Comparison of ENCODE assay signal across 1 cellular context in the genomic region with DNA sequence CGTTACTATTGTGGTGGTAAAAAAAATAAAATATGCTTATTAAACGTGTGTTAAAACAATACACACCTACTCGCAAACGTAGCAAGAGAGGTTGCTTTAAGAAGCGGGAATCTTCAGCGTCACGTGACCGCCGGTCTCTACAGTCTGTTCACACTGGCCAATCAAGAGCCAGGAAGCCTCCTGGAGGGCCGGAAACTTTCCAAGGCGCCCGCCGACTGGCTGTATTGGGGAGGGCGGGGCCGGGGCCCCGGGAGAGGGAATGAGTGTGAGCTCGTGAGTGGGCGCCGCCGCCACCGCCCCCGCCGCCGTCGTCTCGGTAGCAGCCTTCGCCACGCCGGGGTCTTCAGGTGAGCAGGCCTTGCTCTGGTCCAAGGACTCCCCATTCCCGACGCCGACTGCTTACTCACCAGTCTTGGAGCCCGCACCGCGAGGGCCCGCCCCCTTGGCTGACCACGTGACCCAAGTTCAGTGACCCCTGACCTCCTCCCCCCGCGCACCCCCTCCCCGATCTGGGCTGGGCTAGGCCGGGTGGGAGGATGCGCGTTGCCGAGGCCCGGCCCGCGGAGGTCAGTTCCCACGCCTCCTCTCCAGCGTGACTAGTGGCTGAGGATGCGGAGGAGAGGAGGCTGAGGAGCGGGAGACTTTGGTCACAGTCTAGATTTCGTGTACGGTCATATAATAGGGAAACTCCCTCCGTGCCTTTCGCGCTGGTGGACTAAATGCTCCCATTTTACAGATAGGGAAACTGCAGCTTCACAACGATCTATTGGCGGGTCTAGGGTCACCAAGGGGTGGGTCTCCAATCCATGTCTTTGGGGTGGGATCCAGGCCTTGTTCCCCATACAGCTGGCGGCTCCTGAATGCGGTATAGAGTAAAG.
TF ChIP-seq lines count a peak whose summit lies in the region.

A gene with protein sequence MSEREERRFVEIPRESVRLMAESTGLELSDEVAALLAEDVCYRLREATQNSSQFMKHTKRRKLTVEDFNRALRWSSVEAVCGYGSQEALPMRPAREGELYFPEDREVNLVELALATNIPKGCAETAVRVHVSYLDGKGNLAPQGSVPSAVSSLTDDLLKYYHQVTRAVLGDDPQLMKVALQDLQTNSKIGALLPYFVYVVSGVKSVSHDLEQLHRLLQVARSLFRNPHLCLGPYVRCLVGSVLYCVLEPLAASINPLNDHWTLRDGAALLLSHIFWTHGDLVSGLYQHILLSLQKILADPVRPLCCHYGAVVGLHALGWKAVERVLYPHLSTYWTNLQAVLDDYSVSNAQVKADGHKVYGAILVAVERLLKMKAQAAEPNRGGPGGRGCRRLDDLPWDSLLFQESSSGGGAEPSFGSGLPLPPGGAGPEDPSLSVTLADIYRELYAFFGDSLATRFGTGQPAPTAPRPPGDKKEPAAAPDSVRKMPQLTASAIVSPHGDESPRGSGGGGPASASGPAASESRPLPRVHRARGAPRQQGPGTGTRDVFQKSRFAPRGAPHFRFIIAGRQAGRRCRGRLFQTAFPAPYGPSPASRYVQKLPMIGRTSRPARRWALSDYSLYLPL (plus strand): TSS at position 253 of the 878 bp plus-strand sequence. CDS start 4,388 bp downstream, outside the sequence.

TF ChIP-seq in HepG2, 621 proteins besides CTCF, POLR2A, EP300 and RAD21 (continued from another document and continues in another):
- TF ChIP-seq, protein P1, sequence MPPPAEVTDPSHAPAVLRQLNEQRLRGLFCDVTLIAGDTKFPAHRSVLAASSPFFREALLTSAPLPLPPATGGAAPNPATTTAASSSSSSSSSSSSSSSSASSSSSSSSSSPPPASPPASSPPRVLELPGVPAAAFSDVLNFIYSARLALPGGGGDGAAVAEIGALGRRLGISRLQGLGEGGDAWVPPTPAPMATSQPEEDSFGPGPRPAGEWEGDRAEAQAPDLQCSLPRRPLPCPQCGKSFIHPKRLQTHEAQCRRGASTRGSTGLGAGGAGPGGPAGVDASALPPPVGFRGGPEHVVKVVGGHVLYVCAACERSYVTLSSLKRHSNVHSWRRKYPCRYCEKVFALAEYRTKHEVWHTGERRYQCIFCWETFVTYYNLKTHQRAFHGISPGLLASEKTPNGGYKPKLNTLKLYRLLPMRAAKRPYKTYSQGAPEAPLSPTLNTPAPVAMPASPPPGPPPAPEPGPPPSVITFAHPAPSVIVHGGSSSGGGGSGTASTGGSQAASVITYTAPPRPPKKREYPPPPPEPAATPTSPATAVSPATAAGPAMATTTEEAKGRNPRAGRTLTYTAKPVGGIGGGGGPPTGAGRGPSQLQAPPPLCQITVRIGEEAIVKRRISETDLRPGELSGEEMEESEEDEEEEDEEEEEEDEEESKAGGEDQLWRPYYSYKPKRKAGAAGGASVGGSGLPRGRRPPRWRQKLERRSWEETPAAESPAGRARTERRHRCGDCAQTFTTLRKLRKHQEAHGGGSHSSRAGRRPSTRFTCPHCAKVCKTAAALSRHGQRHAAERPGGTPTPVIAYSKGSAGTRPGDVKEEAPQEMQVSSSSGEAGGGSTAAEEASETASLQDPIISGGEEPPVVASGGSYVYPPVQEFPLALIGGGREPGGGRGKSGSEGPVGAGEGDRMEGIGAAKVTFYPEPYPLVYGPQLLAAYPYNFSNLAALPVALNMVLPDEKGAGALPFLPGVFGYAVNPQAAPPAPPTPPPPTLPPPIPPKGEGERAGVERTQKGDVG (CRISPR knock-in tag; IDR thresholded peaks at IDR 0.05; ENCODE audit: borderline replicate concordance): no peak
- TF ChIP-seq CENPT (CRISPR knock-in tag; IDR thresholded peaks at IDR 0.05; ENCODE audit: low read depth): no peak
- no peak for TF ChIP-seq FOXC1 (CRISPR knock-in tag; IDR thresholded peaks at IDR 0.05; ENCODE audit: borderline replicate concordance)
- TF ChIP-seq, protein P2, sequence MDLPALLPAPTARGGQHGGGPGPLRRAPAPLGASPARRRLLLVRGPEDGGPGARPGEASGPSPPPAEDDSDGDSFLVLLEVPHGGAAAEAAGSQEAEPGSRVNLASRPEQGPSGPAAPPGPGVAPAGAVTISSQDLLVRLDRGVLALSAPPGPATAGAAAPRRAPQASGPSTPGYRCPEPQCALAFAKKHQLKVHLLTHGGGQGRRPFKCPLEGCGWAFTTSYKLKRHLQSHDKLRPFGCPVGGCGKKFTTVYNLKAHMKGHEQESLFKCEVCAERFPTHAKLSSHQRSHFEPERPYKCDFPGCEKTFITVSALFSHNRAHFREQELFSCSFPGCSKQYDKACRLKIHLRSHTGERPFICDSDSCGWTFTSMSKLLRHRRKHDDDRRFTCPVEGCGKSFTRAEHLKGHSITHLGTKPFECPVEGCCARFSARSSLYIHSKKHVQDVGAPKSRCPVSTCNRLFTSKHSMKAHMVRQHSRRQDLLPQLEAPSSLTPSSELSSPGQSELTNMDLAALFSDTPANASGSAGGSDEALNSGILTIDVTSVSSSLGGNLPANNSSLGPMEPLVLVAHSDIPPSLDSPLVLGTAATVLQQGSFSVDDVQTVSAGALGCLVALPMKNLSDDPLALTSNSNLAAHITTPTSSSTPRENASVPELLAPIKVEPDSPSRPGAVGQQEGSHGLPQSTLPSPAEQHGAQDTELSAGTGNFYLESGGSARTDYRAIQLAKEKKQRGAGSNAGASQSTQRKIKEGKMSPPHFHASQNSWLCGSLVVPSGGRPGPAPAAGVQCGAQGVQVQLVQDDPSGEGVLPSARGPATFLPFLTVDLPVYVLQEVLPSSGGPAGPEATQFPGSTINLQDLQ (CRISPR knock-in tag; IDR thresholded peaks at IDR 0.05): no peak
- TF ChIP-seq DR1 (CRISPR knock-in tag; IDR thresholded peaks at IDR 0.05): no peak; the same call in 1 of the 2 replicates
- TF ChIP-seq, protein P3, sequence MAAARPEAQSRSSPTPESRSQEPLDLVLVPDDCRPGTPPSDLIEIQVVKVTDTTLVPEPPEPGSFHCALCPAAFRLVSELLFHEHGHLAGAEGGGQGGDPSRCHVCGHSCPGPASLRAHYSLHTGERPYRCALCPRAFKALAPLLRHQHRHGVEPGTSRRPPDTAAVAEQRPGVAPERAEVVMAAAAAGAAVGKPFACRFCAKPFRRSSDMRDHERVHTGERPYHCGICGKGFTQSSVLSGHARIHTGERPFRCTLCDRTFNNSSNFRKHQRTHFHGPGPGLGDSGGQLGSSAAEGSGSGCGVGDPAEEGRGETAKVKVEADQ (CRISPR knock-in tag; IDR thresholded peaks at IDR 0.05; ENCODE audit: borderline replicate concordance): no peak; the same call in 1 of the 2 replicates
- no peak for TF ChIP-seq ZNF234 (CRISPR knock-in tag; conservative IDR thresholded peaks at IDR 0.05)
- TF ChIP-seq, protein P4, sequence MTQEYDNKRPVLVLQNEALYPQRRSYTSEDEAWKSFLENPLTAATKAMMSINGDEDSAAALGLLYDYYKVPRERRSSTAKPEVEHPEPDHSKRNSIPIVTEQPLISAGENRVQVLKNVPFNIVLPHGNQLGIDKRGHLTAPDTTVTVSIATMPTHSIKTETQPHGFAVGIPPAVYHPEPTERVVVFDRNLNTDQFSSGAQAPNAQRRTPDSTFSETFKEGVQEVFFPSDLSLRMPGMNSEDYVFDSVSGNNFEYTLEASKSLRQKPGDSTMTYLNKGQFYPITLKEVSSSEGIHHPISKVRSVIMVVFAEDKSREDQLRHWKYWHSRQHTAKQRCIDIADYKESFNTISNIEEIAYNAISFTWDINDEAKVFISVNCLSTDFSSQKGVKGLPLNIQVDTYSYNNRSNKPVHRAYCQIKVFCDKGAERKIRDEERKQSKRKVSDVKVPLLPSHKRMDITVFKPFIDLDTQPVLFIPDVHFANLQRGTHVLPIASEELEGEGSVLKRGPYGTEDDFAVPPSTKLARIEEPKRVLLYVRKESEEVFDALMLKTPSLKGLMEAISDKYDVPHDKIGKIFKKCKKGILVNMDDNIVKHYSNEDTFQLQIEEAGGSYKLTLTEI (CRISPR knock-in tag; conservative IDR thresholded peaks at IDR 0.05): no peak
- no peak for TF ChIP-seq ZNF737 (CRISPR knock-in tag; IDR thresholded peaks at IDR 0.05; ENCODE audit: borderline replicate concordance)
- TF ChIP-seq ZNF678 (CRISPR knock-in tag; IDR thresholded peaks at IDR 0.05): no peak
- 0 out of 2 replicates have a peak, but pooled peaks have one; percentile 33 for TF ChIP-seq MEIS1 (CRISPR knock-in tag; IDR thresholded peaks at IDR 0.05; ENCODE audit: borderline replicate concordance)
- TF ChIP-seq ZNF776 (CRISPR knock-in tag; IDR thresholded peaks at IDR 0.05): no peak
- TF ChIP-seq, protein P5, sequence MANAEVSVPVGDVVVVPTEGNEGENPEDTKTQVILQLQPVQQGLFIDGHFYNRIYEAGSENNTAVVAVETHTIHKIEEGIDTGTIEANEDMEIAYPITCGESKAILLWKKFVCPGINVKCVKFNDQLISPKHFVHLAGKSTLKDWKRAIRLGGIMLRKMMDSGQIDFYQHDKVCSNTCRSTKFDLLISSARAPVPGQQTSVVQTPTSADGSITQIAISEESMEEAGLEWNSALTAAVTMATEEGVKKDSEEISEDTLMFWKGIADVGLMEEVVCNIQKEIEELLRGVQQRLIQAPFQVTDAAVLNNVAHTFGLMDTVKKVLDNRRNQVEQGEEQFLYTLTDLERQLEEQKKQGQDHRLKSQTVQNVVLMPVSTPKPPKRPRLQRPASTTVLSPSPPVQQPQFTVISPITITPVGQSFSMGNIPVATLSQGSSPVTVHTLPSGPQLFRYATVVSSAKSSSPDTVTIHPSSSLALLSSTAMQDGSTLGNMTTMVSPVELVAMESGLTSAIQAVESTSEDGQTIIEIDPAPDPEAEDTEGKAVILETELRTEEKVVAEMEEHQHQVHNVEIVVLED (CRISPR knock-in tag; IDR thresholded peaks at IDR 0.05; ENCODE audit: borderline replicate concordance): no peak; the same call in 1 of the 2 replicates
- TF ChIP-seq ZNF782 (CRISPR knock-in tag; IDR thresholded peaks at IDR 0.05; ENCODE audit: borderline replicate concordance): peak; percentile 65; the same call in 1 of the 2 replicates
- no peak for TF ChIP-seq SMARCE1 (IDR thresholded peaks at IDR 0.05; ENCODE audit: borderline replicate concordance)
- no peak for TF ChIP-seq NR1H2 (CRISPR knock-in tag; IDR thresholded peaks at IDR 0.05; ENCODE audit: borderline replicate concordance, low read depth)
- TF ChIP-seq, protein P6, sequence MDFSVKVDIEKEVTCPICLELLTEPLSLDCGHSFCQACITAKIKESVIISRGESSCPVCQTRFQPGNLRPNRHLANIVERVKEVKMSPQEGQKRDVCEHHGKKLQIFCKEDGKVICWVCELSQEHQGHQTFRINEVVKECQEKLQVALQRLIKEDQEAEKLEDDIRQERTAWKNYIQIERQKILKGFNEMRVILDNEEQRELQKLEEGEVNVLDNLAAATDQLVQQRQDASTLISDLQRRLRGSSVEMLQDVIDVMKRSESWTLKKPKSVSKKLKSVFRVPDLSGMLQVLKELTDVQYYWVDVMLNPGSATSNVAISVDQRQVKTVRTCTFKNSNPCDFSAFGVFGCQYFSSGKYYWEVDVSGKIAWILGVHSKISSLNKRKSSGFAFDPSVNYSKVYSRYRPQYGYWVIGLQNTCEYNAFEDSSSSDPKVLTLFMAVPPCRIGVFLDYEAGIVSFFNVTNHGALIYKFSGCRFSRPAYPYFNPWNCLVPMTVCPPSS (IDR thresholded peaks at IDR 0.05): no peak
- TF ChIP-seq SSRP1 (CRISPR knock-in tag; IDR thresholded peaks at IDR 0.05): no peak
- TF ChIP-seq, protein P7, sequence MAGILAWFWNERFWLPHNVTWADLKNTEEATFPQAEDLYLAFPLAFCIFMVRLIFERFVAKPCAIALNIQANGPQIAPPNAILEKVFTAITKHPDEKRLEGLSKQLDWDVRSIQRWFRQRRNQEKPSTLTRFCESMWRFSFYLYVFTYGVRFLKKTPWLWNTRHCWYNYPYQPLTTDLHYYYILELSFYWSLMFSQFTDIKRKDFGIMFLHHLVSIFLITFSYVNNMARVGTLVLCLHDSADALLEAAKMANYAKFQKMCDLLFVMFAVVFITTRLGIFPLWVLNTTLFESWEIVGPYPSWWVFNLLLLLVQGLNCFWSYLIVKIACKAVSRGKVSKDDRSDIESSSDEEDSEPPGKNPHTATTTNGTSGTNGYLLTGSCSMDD (CRISPR knock-in tag; IDR thresholded peaks at IDR 0.05): no peak
- peak; percentile 97 for TF ChIP-seq NR2F6 (IDR thresholded peaks at IDR 0.05)
- TF ChIP-seq NR2F6 (CRISPR knock-in tag; IDR thresholded peaks at IDR 0.05): peak; percentile 99
- no peak for TF ChIP-seq EZH2 (conservative IDR thresholded peaks at IDR 0.05; ENCODE audit: low read depth, low read length)
- TF ChIP-seq, protein P8, sequence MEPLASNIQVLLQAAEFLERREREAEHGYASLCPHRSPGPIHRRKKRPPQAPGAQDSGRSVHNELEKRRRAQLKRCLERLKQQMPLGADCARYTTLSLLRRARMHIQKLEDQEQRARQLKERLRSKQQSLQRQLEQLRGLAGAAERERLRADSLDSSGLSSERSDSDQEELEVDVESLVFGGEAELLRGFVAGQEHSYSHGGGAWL (CRISPR knock-in tag; IDR thresholded peaks at IDR 0.05): peak; percentile 78
- TF ChIP-seq, protein P9, sequence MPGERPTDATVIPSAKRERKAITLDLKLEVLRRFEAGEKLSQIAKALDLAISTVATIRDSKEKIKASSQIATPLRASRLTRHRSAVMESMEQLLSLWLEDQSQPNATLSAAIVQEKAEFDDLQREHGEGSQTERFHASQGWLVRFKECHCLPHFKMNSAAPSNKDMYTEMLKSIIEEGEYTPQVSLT (CRISPR knock-in tag; IDR thresholded peaks at IDR 0.05; ENCODE audit: borderline replicate concordance, low read depth): no peak
- TF ChIP-seq, protein P10, sequence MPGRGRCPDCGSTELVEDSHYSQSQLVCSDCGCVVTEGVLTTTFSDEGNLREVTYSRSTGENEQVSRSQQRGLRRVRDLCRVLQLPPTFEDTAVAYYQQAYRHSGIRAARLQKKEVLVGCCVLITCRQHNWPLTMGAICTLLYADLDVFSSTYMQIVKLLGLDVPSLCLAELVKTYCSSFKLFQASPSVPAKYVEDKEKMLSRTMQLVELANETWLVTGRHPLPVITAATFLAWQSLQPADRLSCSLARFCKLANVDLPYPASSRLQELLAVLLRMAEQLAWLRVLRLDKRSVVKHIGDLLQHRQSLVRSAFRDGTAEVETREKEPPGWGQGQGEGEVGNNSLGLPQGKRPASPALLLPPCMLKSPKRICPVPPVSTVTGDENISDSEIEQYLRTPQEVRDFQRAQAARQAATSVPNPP (CRISPR knock-in tag; IDR thresholded peaks at IDR 0.05): no peak
- TF ChIP-seq PHF8 (CRISPR knock-in tag; IDR thresholded peaks at IDR 0.05): peak; percentile 71
- TF ChIP-seq MAZ (IDR thresholded peaks at IDR 0.05; ENCODE audit: borderline replicate concordance, low read depth, low read length): peak; percentile 92; the same call in 1 of the 2 replicates
- peak; percentile 83 for TF ChIP-seq MAZ (CRISPR knock-in tag; IDR thresholded peaks at IDR 0.05; ENCODE audit: low read depth)
- TF ChIP-seq, protein P11, sequence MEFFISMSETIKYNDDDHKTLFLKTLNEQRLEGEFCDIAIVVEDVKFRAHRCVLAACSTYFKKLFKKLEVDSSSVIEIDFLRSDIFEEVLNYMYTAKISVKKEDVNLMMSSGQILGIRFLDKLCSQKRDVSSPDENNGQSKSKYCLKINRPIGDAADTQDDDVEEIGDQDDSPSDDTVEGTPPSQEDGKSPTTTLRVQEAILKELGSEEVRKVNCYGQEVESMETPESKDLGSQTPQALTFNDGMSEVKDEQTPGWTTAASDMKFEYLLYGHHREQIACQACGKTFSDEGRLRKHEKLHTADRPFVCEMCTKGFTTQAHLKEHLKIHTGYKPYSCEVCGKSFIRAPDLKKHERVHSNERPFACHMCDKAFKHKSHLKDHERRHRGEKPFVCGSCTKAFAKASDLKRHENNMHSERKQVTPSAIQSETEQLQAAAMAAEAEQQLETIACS (CRISPR knock-in tag; IDR thresholded peaks at IDR 0.05): no peak
- TF ChIP-seq GTF2F1 (IDR thresholded peaks at IDR 0.05; ENCODE audit: low read length): 0 out of 2 replicates have a peak, but pooled peaks have one; percentile 44
- TF ChIP-seq HNRNPH1 (optimal IDR thresholded peaks at IDR 0.05; ENCODE audit: low read depth, low read length): no peak
- peak; percentile 75; the same call in 1 of the 2 replicates for TF ChIP-seq ZNF768 (CRISPR knock-in tag; IDR thresholded peaks at IDR 0.05)
- TF ChIP-seq ATF1 (CRISPR knock-in tag; IDR thresholded peaks at IDR 0.05): no peak
- TF ChIP-seq ZFP36L2 (CRISPR knock-in tag; IDR thresholded peaks at IDR 0.05): no peak
- no peak for TF ChIP-seq ZNF468 (CRISPR knock-in tag; IDR thresholded peaks at IDR 0.05)
